Comparison of ENCODE assay signal across 7 cellular contexts in genomic region chr12:30761730-30762129, GRCh38.
"Had no signal": no experiment of that assay in that cellular context is flagged by ENCODE, and none has a peak within 500 bp of the region (broad histone marks: within the 10 kb centered on the region; RNA-seq: fewer than 3 reads in every experiment).

No MANE protein-coding gene starts in this region.

- H3K4me1 Mint-ChIP-seq: IgD-negative memory B cell had no signal

- H2AFZ ChIP-seq: GM23248 had no signal

- H3K4me3 ChIP-seq: GM23248 had no signal

- DNase-seq: GM23248, GOT3, H7, HCEC 1CT, KG1 had no signal

- H3K9ac ChIP-seq: GM23248 had no signal

- H3K4me3 Mint-ChIP-seq: IgD-negative memory B cell had no signal

- H3K27ac ChIP-seq: GM23248, HL-60 had no signal

- H3K27ac Mint-ChIP-seq: IgD-negative memory B cell had no signal
